In the genomic region with DNA sequence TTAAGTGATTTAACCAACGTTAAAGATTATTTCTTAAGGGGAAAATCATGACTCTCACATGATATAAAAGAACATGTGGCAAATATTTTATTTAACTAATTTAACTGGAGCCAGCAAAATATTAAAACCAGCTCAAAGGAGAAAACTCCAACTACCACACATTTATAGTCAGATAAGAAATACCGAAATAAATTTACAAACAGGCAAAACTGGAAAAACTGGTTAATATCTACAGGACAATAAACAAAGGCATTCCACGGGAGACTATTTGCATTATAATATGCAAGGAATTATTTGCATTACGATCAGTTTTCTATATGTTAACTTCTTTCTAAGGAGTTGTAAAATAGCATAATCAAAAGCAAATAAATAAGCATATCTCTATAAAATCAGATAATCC, we compare ENCODE assay signal across 26 cellular contexts. TPM values are rescaled to one million over a fixed set of nuclear protein-coding genes. Genes with fewer than 3 reads are reported as not detected.
"Had no signal": no experiment of that assay in that cellular context is flagged by ENCODE, and none has a peak within 500 bp of the region (broad histone marks: within the 10 kb centered on the region; RNA-seq: fewer than 3 reads in every experiment).

No MANE protein-coding gene starts in this region.

- H3K4me3 Mint-ChIP-seq: activated T-cell treated with anti-CD3 and anti-CD28 coated beads, Interleukin-2, amount 50 U/mL, for 24 hours; activated T-helper 17 cell treated with anti-CD3 and anti-CD28 coated beads, Interleukin-2, amount 50 U/mL, for 72 hours; brain; memory B cell had no signal

- H3K4me1 Mint-ChIP-seq: activated T-helper 17 cell treated with anti-CD3 and anti-CD28 coated beads, Interleukin-2, amount 50 U/mL, for 72 hours; brain; memory B cell had no signal

- ATAC-seq: activated naive CD4-positive, alpha-beta T cell treated with anti-CD3 and anti-CD28 coated beads, Interleukin-2, amount 50 U/mL, for 72 hours; activated T-helper 17 cell treated with anti-CD3 and anti-CD28 coated beads, Interleukin-2, amount 50 U/mL, for 72 hours; gastrocnemius medialis; left cardiac atrium; right cardiac atrium; stimulated activated naive CD8-positive, alpha-beta T cell treated with anti-CD3 and anti-CD28 coated beads, Interleukin-15, Interleukin-2, amounts not matched to agents 100 U/mL and 50 U/mL, for 24 hours; upper lobe of right lung had no signal

- H3K27ac ChIP-seq: esophagus muscularis mucosa, gastrocnemius medialis, parathyroid adenoma, thyroid gland, upper lobe of right lung had no signal

- H3K27ac Mint-ChIP-seq: activated naive CD4-positive, alpha-beta T cell treated with anti-CD3 and anti-CD28 coated beads, Interleukin-2, amount 50 U/mL, for 72 hours; activated T-cell treated with anti-CD3 and anti-CD28 coated beads, Interleukin-2, amount 50 U/mL, for 24 hours; activated T-helper 17 cell treated with anti-CD3 and anti-CD28 coated beads, Interleukin-2, amount 50 U/mL, for 72 hours; brain; memory B cell had no signal

- DNase-seq: activated CD4-positive, alpha-beta T cell treated with anti-CD3 and anti-CD28 coated beads, Interleukin-2, amount 50 U/mL, for 4 hours; activated CD8-positive, alpha-beta memory T cell treated with anti-CD3 and anti-CD28 coated beads for 24 hours; activated CD8-positive, alpha-beta memory T cell treated with anti-CD3 and anti-CD28 coated beads, Interleukin-2, amount 50 U/mL, for 4 hours; activated T-cell treated with anti-CD3 and anti-CD28 coated beads, Interleukin-2, amount 50 U/mL, for 24 hours; aorta; caudate nucleus; dermis blood vessel endothelial cell; effector CD8-positive, alpha-beta T cell; gastrocnemius medialis; hippocampal formation; left cardiac atrium; nucleus accumbens; right cardiac atrium; stimulated activated CD4-positive, alpha-beta T cell treated with anti-CD3 and anti-CD28 coated beads, Interleukin-4, amount 100 ng/mL, for 24 hours; stimulated activated naive CD8-positive, alpha-beta T cell treated with anti-CD3 and anti-CD28 coated beads, Interleukin-15, Interleukin-2, amounts not matched to agents 100 U/mL and 50 U/mL, for 24 hours; substantia nigra; thyroid gland; upper lobe of right lung had no signal

- H3K27me3 ChIP-seq: esophagus muscularis mucosa, gastrocnemius medialis, thyroid gland, upper lobe of right lung had no signal

- H3K79me2 ChIP-seq: parathyroid adenoma had no signal

- H3K36me3 Mint-ChIP-seq: activated naive CD4-positive, alpha-beta T cell treated with anti-CD3 and anti-CD28 coated beads, Interleukin-2, amount 50 U/mL, for 72 hours; brain; memory B cell had no signal

- H3K9me3 ChIP-seq: esophagus muscularis mucosa, gastrocnemius medialis, thyroid gland, upper lobe of right lung had no signal

- H2AFZ ChIP-seq: parathyroid adenoma had no signal

- H3K36me3 ChIP-seq: esophagus muscularis mucosa, gastrocnemius medialis, thyroid gland, upper lobe of right lung had no signal

- H3K4me3 ChIP-seq: esophagus muscularis mucosa, gastrocnemius medialis, thyroid gland, upper lobe of right lung had no signal

- H3K9me3 Mint-ChIP-seq: activated naive CD4-positive, alpha-beta T cell treated with anti-CD3 and anti-CD28 coated beads, Interleukin-2, amount 50 U/mL, for 72 hours; activated T-cell treated with anti-CD3 and anti-CD28 coated beads, Interleukin-2, amount 50 U/mL, for 24 hours; activated T-helper 17 cell treated with anti-CD3 and anti-CD28 coated beads, Interleukin-2, amount 50 U/mL, for 72 hours; memory B cell had no signal

- H3K4me1 ChIP-seq: esophagus muscularis mucosa, gastrocnemius medialis, parathyroid adenoma, thyroid gland, upper lobe of right lung had no signal

RNA-seq across cellular contexts. Expression of a gene that starts 13.8 kb away (rescaled TPM):
- total RNA-seq: aorta, dermis blood vessel endothelial cell, esophagus muscularis mucosa, gastrocnemius medialis, left cardiac atrium, pulmonary artery endothelial cell, right cardiac atrium had no signal
- polyA plus RNA-seq: neural cell, right cardiac atrium had no signal
